13 cellular contexts compared by ENCODE assay signal in the genomic region with DNA sequence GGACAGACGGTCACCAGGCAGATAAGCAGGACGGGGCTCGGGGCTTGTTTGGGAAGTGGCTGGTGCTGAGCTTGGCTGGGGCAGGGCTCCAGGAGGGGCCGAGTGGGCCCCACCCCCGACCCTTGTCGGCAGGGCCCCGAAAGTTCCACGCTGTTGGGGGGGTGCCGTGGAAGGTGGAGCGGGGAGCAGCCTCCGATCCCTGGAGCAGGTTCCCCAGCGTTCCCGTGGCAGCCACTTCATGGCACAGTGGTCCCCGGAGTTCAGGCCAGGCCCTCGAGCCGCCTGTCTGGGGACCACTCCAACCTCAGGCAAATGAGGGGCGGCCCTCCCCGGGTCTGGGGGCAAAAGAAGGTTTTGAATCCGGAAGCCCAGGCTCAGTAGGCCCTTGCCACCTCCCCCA. TPM values are rescaled to one million over a fixed set of nuclear protein-coding genes. Genes with fewer than 3 reads are reported as not detected.
A peak's percentile ranks its signal among the peaks of the same experiment; 100 is the strongest.
DNase-seq lines count a peak whose midpoint lies in the region; ATAC-seq and TF ChIP-seq lines count a peak whose summit lies in the region.
"Had no signal": no experiment of that assay in that cellular context is flagged by ENCODE, and none has a peak within 500 bp of the region (broad histone marks: within the 10 kb centered on the region; RNA-seq: fewer than 3 reads in every experiment).

No MANE protein-coding gene starts in this region.

- H3K27me3 ChIP-seq in body of pancreas (no peaks in the 10 kb centered on the region), mesenchymal stem cell (ENCODE audit: control insufficient read depth in 1 of 2, insufficient read depth in 1 of 2, low read length in 2 of 2) (no peaks in the 10 kb centered on the region), suprapubic skin (no peaks in the 10 kb centered on the region)
- H3K27me3 ChIP-seq: BLaER1, SJCRH30 had no signal

- no peak overlapping the region for H2AFZ ChIP-seq in mesenchymal stem cell (ENCODE audit: low read depth, low read length)

- no peak overlapping the region for H3K14ac ChIP-seq in mesenchymal stem cell (ENCODE audit: low read length in 2 of 2)

- peaks cover 0 to 29% of the 10 kb centered on the region in 2 experiments; a peak in 2 of 3 replicates for H3K36me3 ChIP-seq in HEK293 (ENCODE audit: control insufficient read depth in 2 of 2, insufficient read depth in 1 of 2, low read length in 2 of 2)
- H3K36me3 ChIP-seq in body of pancreas (replicated peaks in 1 of 2; ENCODE audit: insufficient read depth in 1 of 2, low read depth in 2 of 2), result peaks cover 6 to 12% of the 10 kb centered on the region in 2 donors
- H3K36me3 ChIP-seq in mesenchymal stem cell (ENCODE audit: control insufficient read depth in 1 of 2, insufficient read depth in 2 of 2, low read depth in 1 of 2, low read length in 2 of 2), result peaks cover 79 to 88% of the 10 kb centered on the region in 2 experiments
- H3K36me3 ChIP-seq in suprapubic skin, result peaks cover 62% of the 10 kb centered on the region

- H3K4ac ChIP-seq in mesenchymal stem cell (ENCODE audit: low read depth in 1 of 2, low read length in 2 of 2), result no peak overlapping the region

- no peak overlapping the region for H2BK15ac ChIP-seq in mesenchymal stem cell (ENCODE audit: low read depth, poor library complexity, severe bottlenecking)

- TF ChIP-seq POLR2A in body of pancreas (IDR thresholded peaks at IDR 0.05) (no peak), suprapubic skin (IDR thresholded peaks at IDR 0.05) (no peak)

- H3K23ac ChIP-seq in mesenchymal stem cell (ENCODE audit: low read length in 2 of 2), result no peak overlapping the region

- peak overlapping the region; percentile 21 for H2AK5ac ChIP-seq in mesenchymal stem cell (ENCODE audit: low read length, severe bottlenecking)

- CTCF ChIA-PET in HEK293 (lab: Yijun Ruan, JAX), result interaction anchor here (1.3 kb wide), 1 partner anchor 97 kb away, joined by 4 read pairs; no protein-coding TSS in a partner anchor

- H3K18ac ChIP-seq in mesenchymal stem cell (ENCODE audit: low read depth in 1 of 2, low read length in 2 of 2), result no peak overlapping the region

- peaks cover 37% of the 10 kb centered on the region for H3K79me1 ChIP-seq in mesenchymal stem cell (replicated peaks; ENCODE audit: low read length, poor library complexity, severe bottlenecking)

- no peak for TF ChIP-seq EP300 in suprapubic skin (IDR thresholded peaks at IDR 0.05)

- intact Hi-C loops in body of pancreas (cut with DNase I), result no loop called here

- H3K27ac ChIP-seq in HEK293 (ENCODE audit: extremely low read depth, low read depth, low read length) (no peak overlapping the region), body of pancreas (peak overlapping the region; percentile 91 to 98 (median 96)), mesenchymal stem cell (ENCODE audit: low read length, poor library complexity, severe bottlenecking) (no peak overlapping the region), suprapubic skin (peak overlapping the region; percentile 92)
- H3K27ac ChIP-seq: BLaER1, SJCRH30 had no signal

- POLR2A ChIA-PET in HEK293 (lab: Yijun Ruan, JAX), result no interaction called here

- H3K4me3 ChIP-seq in HEK293 (ENCODE audit: low read depth, low read length) (no peak overlapping the region), body of pancreas (no peak overlapping the region), mesenchymal stem cell (ENCODE audit: insufficient read depth in 1 of 2, low read depth in 1 of 2, low read length in 2 of 2) (no peak overlapping the region), suprapubic skin (no peak overlapping the region)
- H3K4me3 ChIP-seq: BLaER1, SJCRH30 had no signal

- WGBS in body of pancreas, 2 donors, result 61 to 62% methylated on average over 11 to 19 of the region's 19 CpGs
- WGBS in mesenchymal stem cell, result 91% methylated on average over 19 of the region's 19 CpGs
- 67% methylated on average over 8 of the region's 19 CpGs for WGBS in suprapubic skin

- H2BK5ac ChIP-seq in mesenchymal stem cell (ENCODE audit: low read depth, low read length, poor library complexity, severe bottlenecking), result no peak overlapping the region

- H3K9ac ChIP-seq in mesenchymal stem cell (ENCODE audit: low read length), result no peak overlapping the region
- H3K9ac ChIP-seq: BLaER1 had no signal

- no peak overlapping the region for H2BK120ac ChIP-seq in mesenchymal stem cell (ENCODE audit: low read depth, low read length)

- DNase-seq in body of pancreas (no peak), mesenchymal stem cell (no peak), suprapubic skin (ENCODE audit: low spot score in 2 of 2) (no peak), NCI-H1417 treated with DMSO at 0.1 percent for 48 hours (lab: John Stamatoyannopoulos, UW) (no peak), NCI-H82 (lab: John Stamatoyannopoulos, UW) (no peak)
- no peak for DNase-seq in activated CD4-positive, alpha-beta T cell treated with anti-CD3 and anti-CD28 coated beads for 48 hours
- DNase-seq: activated CD8-positive, alpha-beta T cell treated with anti-CD3 and anti-CD28 coated beads, Interleukin-2, amount 10 ng/mL, durations not matched to agents 7 days and 5 days; activated gamma-delta T cell treated with Interleukin-2 at 50 U/mL for 16 hours; NCI-H2081; SJCRH30 had no signal

- H3K9me3 ChIP-seq in HEK293 (ENCODE audit: control insufficient read depth, insufficient read depth, low read depth, low read length) (no peaks in the 10 kb centered on the region), body of pancreas (no peaks in the 10 kb centered on the region), mesenchymal stem cell (ENCODE audit: control insufficient read depth, low read length) (no peaks in the 10 kb centered on the region), suprapubic skin (no peaks in the 10 kb centered on the region)
- H3K9me3 ChIP-seq: BLaER1, SJCRH30 had no signal

- ATAC-seq in body of pancreas, result no peak
- ATAC-seq in activated CD4-positive, CD25-positive, alpha-beta regulatory T cell treated with anti-CD3 and anti-CD28 coated beads, Interleukin-2, amount 50 U/mL, for 24 hours, result no peak
- ATAC-seq: activated CD8-positive, alpha-beta T cell treated with anti-CD3 and anti-CD28 coated beads, Interleukin-2, amount 10 ng/mL, durations not matched to agents 7 days and 5 days had no signal

- no peak overlapping the region for H3K4me2 ChIP-seq in mesenchymal stem cell (ENCODE audit: low read length, poor library complexity, severe bottlenecking)
- H3K4me2 ChIP-seq: BLaER1 had no signal

- TF ChIP-seq CTCF in HEK293 (tag by site-specific recombination; IDR thresholded peaks at IDR 0.05) (no peak), body of pancreas (IDR thresholded peaks at IDR 0.05) (no peak), suprapubic skin (IDR thresholded peaks at IDR 0.05) (no peak)

- H3K4me1 ChIP-seq in HEK293 (ENCODE audit: control insufficient read depth, insufficient read depth, low read length), result no peaks in the 10 kb centered on the region
- H3K4me1 ChIP-seq in body of pancreas, result peaks cover 94% of the 10 kb centered on the region
- H3K4me1 ChIP-seq in mesenchymal stem cell (ENCODE audit: control insufficient read depth, insufficient read depth, low read depth, low read length), result peaks cover 82% of the 10 kb centered on the region
- H3K4me1 ChIP-seq in suprapubic skin, result peaks cover 100% of the 10 kb centered on the region

- no peak overlapping the region for H2BK12ac ChIP-seq in mesenchymal stem cell (ENCODE audit: low read length in 2 of 2)

- no peak overlapping the region for H4K91ac ChIP-seq in mesenchymal stem cell (ENCODE audit: low read length)

- H4K8ac ChIP-seq in mesenchymal stem cell (ENCODE audit: low read length), result no peak overlapping the region

TF ChIP-seq in HEK293, 187 proteins besides CTCF, POLR2A, EP300 and RAD21 (continues in another document):
- 0 out of 2 replicates have a peak, but pooled peaks have one; percentile 63 for TF ChIP-seq ZFP69B (tag by site-specific recombination; IDR thresholded peaks at IDR 0.05)
- TF ChIP-seq, protein P1, sequence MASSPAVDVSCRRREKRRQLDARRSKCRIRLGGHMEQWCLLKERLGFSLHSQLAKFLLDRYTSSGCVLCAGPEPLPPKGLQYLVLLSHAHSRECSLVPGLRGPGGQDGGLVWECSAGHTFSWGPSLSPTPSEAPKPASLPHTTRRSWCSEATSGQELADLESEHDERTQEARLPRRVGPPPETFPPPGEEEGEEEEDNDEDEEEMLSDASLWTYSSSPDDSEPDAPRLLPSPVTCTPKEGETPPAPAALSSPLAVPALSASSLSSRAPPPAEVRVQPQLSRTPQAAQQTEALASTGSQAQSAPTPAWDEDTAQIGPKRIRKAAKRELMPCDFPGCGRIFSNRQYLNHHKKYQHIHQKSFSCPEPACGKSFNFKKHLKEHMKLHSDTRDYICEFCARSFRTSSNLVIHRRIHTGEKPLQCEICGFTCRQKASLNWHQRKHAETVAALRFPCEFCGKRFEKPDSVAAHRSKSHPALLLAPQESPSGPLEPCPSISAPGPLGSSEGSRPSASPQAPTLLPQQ (tag by site-specific recombination; IDR thresholded peaks at IDR 0.05), result peak; percentile 58; the same call in 1 of the 2 replicates
- TF ChIP-seq ZNF394 (tag by site-specific recombination; IDR thresholded peaks at IDR 0.05; ENCODE audit: borderline replicate concordance), result no peak
- TF ChIP-seq ZNF792 (tag by site-specific recombination; IDR thresholded peaks at IDR 0.05), result no peak
- no peak for TF ChIP-seq ZNF274 (IDR thresholded peaks at IDR 0.05; ENCODE audit: low read length)
- TF ChIP-seq ZNF274 (tag by site-specific recombination; IDR thresholded peaks at IDR 0.05; ENCODE audit: borderline replicate concordance), result no peak
- TF ChIP-seq ZNF560 (tag by site-specific recombination; IDR thresholded peaks at IDR 0.05; ENCODE audit: borderline replicate concordance), result no peak
- TF ChIP-seq, protein P2, sequence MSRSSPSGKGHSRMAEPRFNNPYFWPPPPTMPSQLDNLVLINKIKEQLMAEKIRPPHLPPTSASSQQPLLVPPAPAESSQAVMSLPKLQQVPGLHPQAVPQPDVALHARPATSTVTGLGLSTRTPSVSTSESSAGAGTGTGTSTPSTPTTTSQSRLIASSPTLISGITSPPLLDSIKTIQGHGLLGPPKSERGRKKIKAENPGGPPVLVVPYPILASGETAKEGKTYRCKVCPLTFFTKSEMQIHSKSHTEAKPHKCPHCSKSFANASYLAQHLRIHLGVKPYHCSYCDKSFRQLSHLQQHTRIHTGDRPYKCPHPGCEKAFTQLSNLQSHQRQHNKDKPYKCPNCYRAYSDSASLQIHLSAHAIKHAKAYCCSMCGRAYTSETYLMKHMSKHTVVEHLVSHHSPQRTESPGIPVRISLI (tag by site-specific recombination; IDR thresholded peaks at IDR 0.05), result no peak
- TF ChIP-seq MYNN (tag by site-specific recombination; IDR thresholded peaks at IDR 0.05; ENCODE audit: borderline replicate concordance), result no peak
- TF ChIP-seq FEZF1 (tag by site-specific recombination; IDR thresholded peaks at IDR 0.05), result no peak

RNA-seq across cellular contexts. Expression of gene PPARA, which starts 46.7 kb away (rescaled TPM):
- 10 to 100 TPM; 15.8 to 19.8 TPM for total RNA-seq in body of pancreas
- 7.7 TPM for polyA plus RNA-seq in mesenchymal stem cell (2013, experiment 1 of 2)
- polyA plus RNA-seq in mesenchymal stem cell (2013, experiment 2 of 2), result 6.9 TPM
- 10 to 100 TPM; 18.7 to 53.8 (median 32.0) TPM for total RNA-seq in suprapubic skin

Comparison
In these comparisons a context has a peak if more than half of its experiments do, and no peak if none do; other contexts are left out.
1. H3K27ac ChIP-seq: peak in body of pancreas (4 of 4) and suprapubic skin (single experiment); none in HEK293 (single experiment) and mesenchymal stem cell (single experiment).